9 cellular contexts compared by ENCODE assay signal in the genomic region with DNA sequence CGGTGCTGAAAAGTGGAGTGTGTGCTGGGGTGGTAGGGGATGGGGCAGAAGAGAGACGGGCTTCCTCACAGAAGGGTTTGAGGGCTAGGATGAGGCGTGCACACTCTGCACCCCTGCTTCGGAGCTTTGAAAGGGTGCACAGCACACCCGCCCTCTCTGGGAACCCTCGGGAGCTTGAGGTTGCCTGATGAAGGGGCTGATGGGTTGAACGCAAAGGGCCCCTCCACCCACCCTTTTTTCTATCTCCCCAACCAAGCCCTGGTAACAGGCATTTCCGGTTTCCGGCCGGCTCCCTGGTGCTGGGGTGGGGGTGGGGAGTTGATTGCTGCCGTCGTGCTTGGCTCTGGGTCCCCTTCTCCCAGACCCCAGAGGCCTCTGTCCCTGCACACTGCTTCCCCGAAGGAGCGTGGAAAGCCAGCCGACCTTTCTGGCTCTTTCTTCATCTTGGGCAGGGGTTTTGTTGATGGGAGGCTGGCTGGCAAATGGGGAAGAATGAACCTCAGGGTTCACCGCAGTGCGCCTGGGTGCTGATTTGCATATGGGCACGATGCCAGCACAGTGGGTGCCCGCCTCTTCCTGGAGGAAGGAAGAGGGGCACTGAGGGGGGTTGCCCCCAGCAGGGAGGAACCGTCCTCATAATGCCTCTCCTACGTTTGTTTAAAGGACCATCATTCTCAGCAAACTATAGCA. TPM values are rescaled to one million over a fixed set of nuclear protein-coding genes. Genes with fewer than 3 reads are reported as not detected.
DNase-seq lines count a peak whose midpoint lies in the region; ATAC-seq and TF ChIP-seq lines count a peak whose summit lies in the region.
"Had no signal": no experiment of that assay in that cellular context is flagged by ENCODE, and none has a peak within 500 bp of the region (broad histone marks: within the 10 kb centered on the region; RNA-seq: fewer than 3 reads in every experiment).

No MANE protein-coding gene starts in this region.

- peak overlapping the region; percentile 92 for H3K27ac Mint-ChIP-seq in central memory CD8-positive, alpha-beta T cell (ENCODE audit: low read depth)

- peaks cover 62% of the 10 kb centered on the region for H3K4me1 Mint-ChIP-seq in central memory CD8-positive, alpha-beta T cell

- DNase-seq in A172 (ENCODE audit: low spot score) (peak; percentile 25), medulla oblongata (ENCODE audit: extremely low spot score) (peak; percentile 72)
- peak; percentile 67 to 68 for DNase-seq in central memory CD8-positive, alpha-beta T cell (ENCODE audit: low spot score in 2 of 2)
- peak; percentile 74 for DNase-seq in stimulated activated CD8-positive, alpha-beta memory T cell treated with anti-CD3 and anti-CD28 coated beads, Interleukin-4, amount 100 ng/mL, for 24 hours (ENCODE audit: low read depth)

- peak; percentile 66 for TF ChIP-seq POLR2A in GM19099 (IDR thresholded peaks at IDR 0.05; ENCODE audit: extremely low read depth, insufficient read length, low read depth)

- H3K9me3 Mint-ChIP-seq in central memory CD8-positive, alpha-beta T cell, result no peaks in the 10 kb centered on the region

- H3F3A ChIP-seq in Loucy (ENCODE audit: low read depth), result peaks cover 17% of the 10 kb centered on the region; the same call in 1 of the 2 replicates

- peak overlapping the region; percentile 73 for H3K4me3 ChIP-seq in Loucy (ENCODE audit: low read length, poor library complexity, severe bottlenecking)

- peaks cover 30% of the 10 kb centered on the region for H3K4me1 ChIP-seq in Loucy (ENCODE audit: insufficient read depth, low read length, poor library complexity, severe bottlenecking)

- peak; percentile 68 to 72 for ATAC-seq in activated CD4-positive, CD25-positive, alpha-beta regulatory T cell treated with anti-CD3 and anti-CD28 coated beads, Interleukin-2, amount 50 U/mL, for 24 hours
- peak; percentile 71 for ATAC-seq in central memory CD8-positive, alpha-beta T cell (replicated peaks; ENCODE audit: extremely low read depth, poor library complexity, severe bottlenecking)
- no peak for ATAC-seq in GM21367 (IDR thresholded peaks at IDR 0.05; ENCODE audit: unreplicated experiment)

- H3K4me3 Mint-ChIP-seq in central memory CD8-positive, alpha-beta T cell, result peak overlapping the region; percentile 85

- no peaks in the 10 kb centered on the region for H3K9me3 ChIP-seq in Loucy (ENCODE audit: insufficient read depth, low read depth, low read length)

- no peaks in the 10 kb centered on the region for H3K27me3 ChIP-seq in Loucy (ENCODE audit: insufficient read depth, low read length, poor library complexity, severe bottlenecking)

- H3K36me3 Mint-ChIP-seq in central memory CD8-positive, alpha-beta T cell (ENCODE audit: insufficient read depth), result peaks cover 15% of the 10 kb centered on the region

- peaks cover 83% of the 10 kb centered on the region for H3K79me2 ChIP-seq in Loucy (ENCODE audit: insufficient read depth, low read length)

- no peak for TF ChIP-seq CTCF in Loucy (conservative IDR thresholded peaks at IDR 0.05; ENCODE audit: low read length)

- no peaks in the 10 kb centered on the region for H3K27me3 Mint-ChIP-seq in central memory CD8-positive, alpha-beta T cell

- H3K9ac ChIP-seq in Loucy (ENCODE audit: low read depth, low read length, poor library complexity, severe bottlenecking), result peak overlapping the region; percentile 83

- H2AFZ ChIP-seq in Loucy (ENCODE audit: low read length), result 0 out of 2 replicates have a peak overlapping the region, but pooled peaks have one; percentile 62

- no peaks in the 10 kb centered on the region for H3K9me2 ChIP-seq in Loucy (replicated peaks; ENCODE audit: low read depth, low read length)

- peak overlapping the region; percentile 91 for H3K4me2 ChIP-seq in Loucy (ENCODE audit: low read depth, low read length, poor library complexity, severe bottlenecking)

- H4K20me1 ChIP-seq in Loucy (ENCODE audit: insufficient read depth, low read length, poor library complexity, severe bottlenecking), result peaks cover 14% of the 10 kb centered on the region

- H3K36me3 ChIP-seq in Loucy (ENCODE audit: insufficient read depth, low read length), result peaks cover 9% of the 10 kb centered on the region; the same call in 1 of the 2 replicates

RNA-seq across cellular contexts. Expression of a gene that starts 29.0 kb away (rescaled TPM):
- 0.14 TPM in 1 of 2 replicates, not detected in the other for total RNA-seq in A172 (2014; rRNA removed; shearing (Covaris generic))
- total RNA-seq: myocyte had no signal

RNA-seq across cellular contexts. Expression of a gene that starts 34.3 kb away (rescaled TPM):
- total RNA-seq in A172 (2014; rRNA removed; shearing (Covaris generic)), result not detected in 2 replicates
- total RNA-seq: myocyte had no signal
